8 cellular contexts compared by ENCODE assay signal in genomic region chr2:200888719-200889625, GRCh38. TPM values are rescaled to one million over a fixed set of nuclear protein-coding genes. Genes with fewer than 3 reads are reported as not detected.
A peak's percentile ranks its signal among the peaks of the same experiment; 100 is the strongest.
DNase-seq lines count a peak whose midpoint lies in the region; ATAC-seq and TF ChIP-seq lines count a peak whose summit lies in the region.

Gene NIF3L1, plus strand, starts transcription at chr2:200889371. Its CDS starts 2,573 bp downstream, at chr2:200891944.
Gene PPIL3, minus strand, starts transcription at chr2:200889077. Its CDS starts 1,462 bp downstream, at chr2:200887615.

- H3K36me3 ChIP-seq in PC-3 (ENCODE audit: low read depth, low read length), result peaks cover 18% of the 10 kb centered on the region; the same call in 1 of the 2 replicates

- intact Hi-C loops in PC-3 (cut with micrococcal nuclease), result loop anchor here (1.0 to 10.0 kb wide), 4 partner anchors 24 to 314 kb away; partner anchors contain the start of genes CLK1 and NDUFB3

- H3K4me1 ChIP-seq in PC-3 (ENCODE audit: insufficient read depth, low read length), result peaks cover 9% of the 10 kb centered on the region

- peak; percentile 34; the same call in 1 of the 2 replicates for TF ChIP-seq EP300 in Ishikawa (IDR thresholded peaks at IDR 0.05; ENCODE audit: borderline replicate concordance)

- DNase-seq in DMS 273 treated with DMSO at 0.1 percent for 48 hours (lab: John Stamatoyannopoulos, UW), result peak; percentile 97
- DNase-seq in PC-3, result peak; percentile 99
- DNase-seq in activated T-cell treated with anti-CD3 and anti-CD28 coated beads for 48 hours (ENCODE audit: low read depth), result peak; percentile 96
- peak; percentile 90 for DNase-seq in epithelial cell of prostate (ENCODE audit: low read depth, low spot score)
- DNase-seq in mucosa of gallbladder (ENCODE audit: low spot score), result peak; percentile 97
- DNase-seq in stimulated activated CD8-positive, alpha-beta memory T cell treated with anti-CD3 and anti-CD28 coated beads, Interleukin-4, amount 100 ng/mL, for 4 hours (ENCODE audit: low read depth in 2 of 2, low spot score in 1 of 2), result peak; percentile 94

- peak within 1 kb of the TSS; percentile 97 for H3K9ac ChIP-seq in PC-3 (ENCODE audit: low read length)

- no peak for TF ChIP-seq CTCF in PC-3 (conservative IDR thresholded peaks at IDR 0.05; ENCODE audit: low read depth, low read length)

- H3K27ac ChIP-seq in PC-3 (ENCODE audit: low read length) (peak within 1 kb of the TSS; percentile 96), epithelial cell of prostate (peak within 1 kb of the TSS; percentile 95)

- H3K4me3 ChIP-seq in PC-3 (ENCODE audit: low read length), result peak within 1 kb of the TSS; percentile 87

- H3K79me2 ChIP-seq in PC-3 (ENCODE audit: low read length), result peaks cover 62% of the 10 kb centered on the region

- POLR2A ChIA-PET in PC-3 (lab: Charles Lee; ENCODE audit: unreplicated experiment), result interaction anchor here (0.6 to 1.2 kb wide), 2 partner anchors 8 to 25 kb away, joined by 3 read pairs; partner anchors contain the start of gene CLK1

- H2AFZ ChIP-seq in PC-3 (ENCODE audit: low read length), result peak within 1 kb of the TSS; percentile 94

- peak; percentile 87 for ATAC-seq in GM21576 (IDR thresholded peaks at IDR 0.05; ENCODE audit: unreplicated experiment)
- ATAC-seq in PC-3, result peak; percentile 82

- H3K9me3 ChIP-seq in PC-3 (ENCODE audit: low read length), result no peaks in the 10 kb centered on the region

- BruUV-seq in PC-3 (replicated peaks; lab: Mats Ljungman, UMichigan), result TSS peak; percentile 74

- TF ChIP-seq RAD21 in Ishikawa (IDR thresholded peaks at IDR 0.05; ENCODE audit: low read depth), result no peak

- no peaks in the 10 kb centered on the region for H4K20me1 ChIP-seq in PC-3 (ENCODE audit: low read length)

- no peaks in the 10 kb centered on the region for H3K9me2 ChIP-seq in PC-3 (replicated peaks; ENCODE audit: low read length)

- CTCF ChIA-PET in PC-3 (lab: Charles Lee), result interaction anchor here (0.8 kb wide), 1 partner anchor 25 kb away, joined by 3 read pairs; the partner anchor contains the start of gene CLK1

- H3K27me3 ChIP-seq in PC-3 (ENCODE audit: low read length), result no peaks in the 10 kb centered on the region

- peaks cover 5% of the 10 kb centered on the region for H3F3A ChIP-seq in PC-3 (ENCODE audit: low read length, unreplicated experiment)

- H3K4me2 ChIP-seq in PC-3 (ENCODE audit: low read length), result peak within 1 kb of the TSS; percentile 93

TF ChIP-seq in Ishikawa, 13 proteins besides CTCF, POLR2A, EP300 and RAD21:
- TF ChIP-seq EGR1 (IDR thresholded peaks at IDR 0.05) (no peak; the same call in 1 of the 2 replicates), TEAD4 (IDR thresholded peaks at IDR 0.05) (no peak), TCF12 (IDR thresholded peaks at IDR 0.05; ENCODE audit: low read depth) (peak; percentile 49), FOXM1 (IDR thresholded peaks at IDR 0.05; ENCODE audit: borderline replicate concordance, low read depth) (0 out of 2 replicates have a peak, but pooled peaks have one; percentile 29), MAX (IDR thresholded peaks at IDR 0.05) (peak; percentile 88), ZBTB7A (IDR thresholded peaks at IDR 0.05; ENCODE audit: low read depth) (no peak; the same call in 1 of the 2 replicates), NFIC (IDR thresholded peaks at IDR 0.05) (peak; percentile 61; the same call in 1 of the 2 replicates), CEBPB (IDR thresholded peaks at IDR 0.05) (no peak), TAF1 (IDR thresholded peaks at IDR 0.05; ENCODE audit: low read depth) (peak; percentile 86), YY1 (IDR thresholded peaks at IDR 0.05; ENCODE audit: low read depth) (peak; percentile 61; the same call in 1 of the 2 replicates), REST (IDR thresholded peaks at IDR 0.05; ENCODE audit: low read depth) (no peak), CREB1 (IDR thresholded peaks at IDR 0.05; ENCODE audit: low read depth) (peak; percentile 85)
- TF ChIP-seq, protein P1, sequence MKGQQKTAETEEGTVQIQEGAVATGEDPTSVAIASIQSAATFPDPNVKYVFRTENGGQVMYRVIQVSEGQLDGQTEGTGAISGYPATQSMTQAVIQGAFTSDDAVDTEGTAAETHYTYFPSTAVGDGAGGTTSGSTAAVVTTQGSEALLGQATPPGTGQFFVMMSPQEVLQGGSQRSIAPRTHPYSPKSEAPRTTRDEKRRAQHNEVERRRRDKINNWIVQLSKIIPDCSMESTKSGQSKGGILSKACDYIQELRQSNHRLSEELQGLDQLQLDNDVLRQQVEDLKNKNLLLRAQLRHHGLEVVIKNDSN (IDR thresholded peaks at IDR 0.05), result no peak

RNA-seq across cellular contexts. Expression of gene NIF3L1, which starts in this region (rescaled TPM):
- total RNA-seq in PC-3 (2014; rRNA removed), result 63.1 and 81.5 TPM in 2 replicates
- total RNA-seq in mucosa of gallbladder, result 16.9 TPM

RNA-seq across cellular contexts. Expression of gene PPIL3, which starts in this region (rescaled TPM):
- 25.9 and 37.1 TPM in 2 replicates for total RNA-seq in PC-3 (2014; rRNA removed)
- total RNA-seq in mucosa of gallbladder, result 38.4 TPM

Comparison
In these comparisons a context has a peak if more than half of its experiments do, and no peak if none do; other contexts are left out.
1. Peak in every context shown above with its lines: DNase-seq, ATAC-seq, H3K4me3 ChIP-seq and H3K27ac ChIP-seq.